Comparison of ENCODE assay signal across 18 cellular contexts in genomic region chrX:38941675-38942074, GRCh38.
A peak's percentile ranks its signal among the peaks of the same experiment; 100 is the strongest.
DNase-seq lines count a peak whose midpoint lies in the region; ATAC-seq, FAIRE-seq and TF ChIP-seq lines count a peak whose summit lies in the region.
"Had no signal": no experiment of that assay in that cellular context is flagged by ENCODE, and none has a peak within 500 bp of the region (broad histone marks: within the 10 kb centered on the region; RNA-seq: fewer than 3 reads in every experiment).

No MANE protein-coding gene starts in this region.

- H3K27me3 ChIP-seq in pancreas: no peaks in the 10 kb centered on the region
- H3K27me3 ChIP-seq in hepatocyte: no peaks in the 10 kb centered on the region
- H3K27me3 ChIP-seq in brain microvascular endothelial cell (replicated peaks): no peaks in the 10 kb centered on the region
- H3K27me3 ChIP-seq: left lung, thyroid gland had no signal

- H3K4me1 ChIP-seq in pancreas: no peaks in the 10 kb centered on the region
- no peaks in the 10 kb centered on the region for H3K4me1 ChIP-seq in hepatocyte (ENCODE audit: insufficient read depth)
- H3K4me1 ChIP-seq: left lung, thyroid gland had no signal

- H3K9me3 ChIP-seq in pancreas (no peaks in the 10 kb centered on the region), hepatocyte (ENCODE audit: low read depth) (no peaks in the 10 kb centered on the region)
- H3K9me3 ChIP-seq: left lung, thyroid gland had no signal

- peak; percentile 71 for FAIRE-seq in pancreas (lab: Jason Lieb, UNC)

- ATAC-seq in pancreas: no peak
- ATAC-seq: left lung had no signal

- in situ Hi-C loops in brain microvascular endothelial cell (cut with HindIII; ENCODE audit: low pct_ligation_motif_present, low sequenced_read_pairs): no loop called here

- TF ChIP-seq CTCF in fibroblast of mammary gland (conservative IDR thresholded peaks at IDR 0.05; ENCODE audit: control insufficient read depth, insufficient read depth, low read depth, low read length) (no peak), pancreas (IDR thresholded peaks at IDR 0.05) (no peak), hepatocyte (IDR thresholded peaks at IDR 0.05; ENCODE audit: poor library complexity) (no peak), brain microvascular endothelial cell (IDR thresholded peaks at IDR 0.05; ENCODE audit: low read depth, low read length, missing control alignments) (no peak), RWPE1 (conservative IDR thresholded peaks at IDR 0.05; ENCODE audit: low read depth) (no peak)

- DNase-seq in EH (ENCODE audit: low read depth) (peak; percentile 31), RPMI7951 (ENCODE audit: low read depth) (peak; percentile 6), fibroblast of mammary gland (ENCODE audit: low read depth) (peak; percentile 76), pancreas (no peak), hepatocyte (ENCODE audit: low spot score) (no peak), brain microvascular endothelial cell (no peak), RWPE1 (ENCODE audit: low spot score) (no peak), AG08396 (ENCODE audit: low spot score) (no peak)
- DNase-seq: activated CD4-positive, alpha-beta T cell treated with anti-CD3 and anti-CD28 coated beads, Interleukin-2, amount 50 U/mL, for 1 hour; activated gamma-delta T cell; amygdala; CD8-positive, alpha-beta memory T cell; left lung; NCI-H1092 treated with DMSO at 0.1 percent for 48 hours; NCI-H2081; NCI-H510A; stimulated activated CD4-positive, alpha-beta T cell treated with anti-CD3 and anti-CD28 coated beads, Interleukin-15, amount 100 ng/mL, for 24 hours; thyroid gland had no signal

- H2AFZ ChIP-seq in hepatocyte: no peak overlapping the region

- H4K20me1 ChIP-seq in hepatocyte (ENCODE audit: insufficient read depth, poor library complexity, severe bottlenecking): no peaks in the 10 kb centered on the region

- H3K9me2 ChIP-seq in hepatocyte (replicated peaks; ENCODE audit: insufficient read depth): no peaks in the 10 kb centered on the region

- H3K4me3 ChIP-seq in fibroblast of mammary gland (ENCODE audit: control insufficient read depth, low read depth, low read length): no peak overlapping the region
- H3K4me3 ChIP-seq in pancreas: no peak overlapping the region
- no peak overlapping the region for H3K4me3 ChIP-seq in hepatocyte
- H3K4me3 ChIP-seq in brain microvascular endothelial cell (ENCODE audit: low read depth, low read length): no peak overlapping the region
- H3K4me3 ChIP-seq: left lung, thyroid gland had no signal

- intact Hi-C loops in pancreas (cut with DNase I): no loop called here

- POLR2A ChIA-PET in RWPE1 (lab: Yijun Ruan, JAX; ENCODE audit: low non-redundant PET): interaction anchor here (0.5 kb wide), 1 partner anchor 400 kb away, joined by 12 read pairs; no protein-coding TSS in a partner anchor

- CTCF ChIA-PET in RWPE1 (lab: Yijun Ruan, JAX): no interaction called here

- H3K79me2 ChIP-seq in hepatocyte: no peaks in the 10 kb centered on the region

- H3K36me3 ChIP-seq in pancreas (no peaks in the 10 kb centered on the region), hepatocyte (replicated peaks; ENCODE audit: insufficient read depth, low read depth) (no peaks in the 10 kb centered on the region), brain microvascular endothelial cell (replicated peaks) (no peaks in the 10 kb centered on the region)
- H3K36me3 ChIP-seq: left lung, thyroid gland had no signal

- WGBS in pancreas, 2 donors: 89 to 93% methylated on average over 1 of the region's 1 CpG
- WGBS in hepatocyte (ENCODE audit: low lambda C conversion rate, missing lambda C conversion rate): 93% methylated on average over 1 of the region's 1 CpG

- no peak overlapping the region for H3K27ac ChIP-seq in pancreas
- no peak overlapping the region for H3K27ac ChIP-seq in hepatocyte
- H3K27ac ChIP-seq in brain microvascular endothelial cell: no peak overlapping the region
- no peak overlapping the region for H3K27ac ChIP-seq in RWPE1
- H3K27ac ChIP-seq: left lung, thyroid gland had no signal

- no peak overlapping the region for H3K4me2 ChIP-seq in hepatocyte

Comparison
In these comparisons a context has a peak if more than half of its experiments do, and no peak if none do; other contexts are left out.
1. DNase-seq: peak in EH (single experiment), RPMI7951 (single experiment) and fibroblast of mammary gland (single experiment); none in pancreas (0 of 6), hepatocyte (single experiment), brain microvascular endothelial cell (single experiment), RWPE1 (single experiment) and AG08396 (single experiment).